In genomic region chr16:81590714-81591537, GRCh38 we compare ENCODE assay signal across 19 cellular contexts.
DNase-seq lines count a peak whose midpoint lies in the region; ATAC-seq, FAIRE-seq and TF ChIP-seq lines count a peak whose summit lies in the region.
"Had no signal": no experiment of that assay in that cellular context is flagged by ENCODE, and none has a peak within 500 bp of the region (broad histone marks: within the 10 kb centered on the region; RNA-seq: fewer than 3 reads in every experiment).

No MANE protein-coding gene starts in this region.

- H3K4me3 ChIP-seq in CD4-positive, CD25-positive, alpha-beta regulatory T cell (ENCODE audit: low read depth, low read length), result no peak overlapping the region
- no peak overlapping the region for H3K4me3 ChIP-seq in H1 (ENCODE audit: extremely low read depth in 1 of 4, insufficient read depth in 2 of 4, low read depth in 3 of 4, low read length in 4 of 4)
- H3K4me3 ChIP-seq: prostate gland, tibial artery had no signal

- H3K79me2 ChIP-seq in H1 (ENCODE audit: control insufficient read depth in 1 of 2, insufficient read depth in 2 of 2, low read length in 2 of 2), result peaks cover 0 to 43% of the 10 kb centered on the region in 2 experiments; a peak in 2 of 4 replicates

- no peak overlapping the region for H3K27ac ChIP-seq in CD4-positive, CD25-positive, alpha-beta regulatory T cell (ENCODE audit: insufficient read depth, low read length, poor library complexity, severe bottlenecking)
- no peak overlapping the region for H3K27ac ChIP-seq in H1 (ENCODE audit: low read depth, low read length)
- H3K27ac ChIP-seq: prostate gland, tibial artery, VCaP had no signal

- TF ChIP-seq RAD21 in H1 (IDR thresholded peaks at IDR 0.05 in 1 of 2, conservative IDR thresholded peaks at IDR 0.05 in 1 of 2; ENCODE audit: low read depth in 2 of 2, low read length in 2 of 2), result no peak

- peaks cover 5 to 26% (median 18%) of the 10 kb centered on the region in 4 donors for H3K4me1 Mint-ChIP-seq in CD4-positive, CD25-positive, alpha-beta regulatory T cell
- peaks cover 11% of the 10 kb centered on the region for H3K4me1 Mint-ChIP-seq in chondrocyte (ENCODE audit: low read depth)

- H3K14ac ChIP-seq in H1 (ENCODE audit: insufficient read length), result no peak overlapping the region

- TF ChIP-seq CTCF in H1 (IDR thresholded peaks at IDR 0.05; ENCODE audit: control extremely low read depth in 1 of 3, insufficient read depth in 1 of 3, low read depth in 1 of 3, low read length in 3 of 3), result no peak
- TF ChIP-seq CTCF in chondrocyte (IDR thresholded peaks at IDR 0.05), result no peak

- CTCF ChIA-PET in H1 (lab: Charles Lee; ENCODE audit: partially characterized antibody), result interaction anchor here (1.0 to 2.1 kb wide), 4 partner anchors 22 to 106 kb away, joined by 3 to 5 read pairs (median 4); no protein-coding TSS in a partner anchor

- no peak overlapping the region for H3K23ac ChIP-seq in H1 (ENCODE audit: insufficient read length)

- no peak overlapping the region for H2AFZ ChIP-seq in H1 (ENCODE audit: low read length)

- H3K9me3 Mint-ChIP-seq in CD4-positive, CD25-positive, alpha-beta regulatory T cell, result no peaks in the 10 kb centered on the region
- no peaks in the 10 kb centered on the region for H3K9me3 Mint-ChIP-seq in chondrocyte (ENCODE audit: low read depth)
- H3K9me3 Mint-ChIP-seq: activated naive CD8-positive, alpha-beta T cell treated with anti-CD3 and anti-CD28 coated beads, Interleukin-2, amount 10 ng/mL, durations not matched to agents 7 days and 5 days; naive thymus-derived CD8-positive, alpha-beta T cell; stimulated activated memory B cell treated with anti-CD40 and anti-IgM and Interleukin-4, amounts not matched to agents 10 μg/mL and 1 μg/mL and 100 μg/mL, for 72 hours had no signal

- no peak overlapping the region for H3K4ac ChIP-seq in H1 (replicated peaks; ENCODE audit: insufficient read length, low read depth, low read length)

- no peak for ATAC-seq in CD4-positive, CD25-positive, alpha-beta regulatory T cell (ENCODE audit: low read depth in 2 of 2)
- ATAC-seq in HG02970 (IDR thresholded peaks at IDR 0.05; ENCODE audit: low FRiP score, unreplicated experiment) (no peak), GM18873 (IDR thresholded peaks at IDR 0.05; ENCODE audit: low FRiP score, unreplicated experiment) (no peak)
- ATAC-seq: naive thymus-derived CD8-positive, alpha-beta T cell; stimulated activated memory B cell treated with anti-CD40 and anti-IgM and Interleukin-4, amounts not matched to agents 10 μg/mL and 1 μg/mL and 100 μg/mL, for 72 hours had no signal

- 71% methylated on average over 5 of the region's 5 CpGs; no CpG with 5 or more reads in 1 of the 2 experiments for WGBS in H1 (ENCODE audit: extremely low coverage in 1 of 2, insufficient coverage in 1 of 2, insufficient read length in 1 of 2, insufficient replicate concordance in 2 of 2, low coverage in 1 of 2, low lambda C conversion rate in 2 of 2, missing lambda C conversion rate in 1 of 2), 2 experiments

- peak overlapping the region in 2 of 3 donors; percentile 6 to 75 for H3K27ac Mint-ChIP-seq in CD4-positive, CD25-positive, alpha-beta regulatory T cell
- no peak overlapping the region for H3K27ac Mint-ChIP-seq in chondrocyte (ENCODE audit: unreplicated experiment)
- H3K27ac Mint-ChIP-seq: activated naive CD8-positive, alpha-beta T cell treated with anti-CD3 and anti-CD28 coated beads, Interleukin-2, amount 10 ng/mL, durations not matched to agents 7 days and 5 days; stimulated activated memory B cell treated with anti-CD40 and anti-IgM and Interleukin-4, amounts not matched to agents 10 μg/mL and 1 μg/mL and 100 μg/mL, for 72 hours had no signal

- H3K4me3 Mint-ChIP-seq in CD4-positive, CD25-positive, alpha-beta regulatory T cell, result no peak overlapping the region
- no peak overlapping the region for H3K4me3 Mint-ChIP-seq in chondrocyte (ENCODE audit: unreplicated experiment)
- H3K4me3 Mint-ChIP-seq: activated naive CD8-positive, alpha-beta T cell treated with anti-CD3 and anti-CD28 coated beads, Interleukin-2, amount 10 ng/mL, durations not matched to agents 7 days and 5 days; stimulated activated memory B cell treated with anti-CD40 and anti-IgM and Interleukin-4, amounts not matched to agents 10 μg/mL and 1 μg/mL and 100 μg/mL, for 72 hours had no signal

- no peak overlapping the region for H2AK5ac ChIP-seq in H1 (ENCODE audit: low read depth, low read length)

- H4K20me1 ChIP-seq in H1 (replicated peaks in 1 of 2; ENCODE audit: control insufficient read depth in 1 of 2, insufficient read depth in 2 of 2, low read length in 2 of 2), result peaks cover 6 to 14% of the 10 kb centered on the region in 2 experiments

- no peak overlapping the region for H4K8ac ChIP-seq in H1 (ENCODE audit: extremely low read depth, insufficient read depth, low read length)

- FAIRE-seq in H1 (lab: Jason Lieb, UNC), result no peak

- no peak overlapping the region for H3K18ac ChIP-seq in H1 (ENCODE audit: extremely low read depth, low read length)

- no peak overlapping the region for H3K4me2 ChIP-seq in H1 (ENCODE audit: insufficient read depth in 1 of 2, low read depth in 2 of 2, low read length in 2 of 2)

- H4K5ac ChIP-seq in H1 (ENCODE audit: insufficient read length, low read depth, low read length), result no peak overlapping the region

- POLR2A ChIA-PET in H1 (lab: Charles Lee; ENCODE audit: partially characterized antibody), result interaction anchor here (1.2 kb wide), 1 partner anchor 26 kb away, joined by 3 read pairs; no protein-coding TSS in a partner anchor

- no peak overlapping the region for H2BK15ac ChIP-seq in H1 (ENCODE audit: low read length)

- no peak overlapping the region for H2BK20ac ChIP-seq in H1 (ENCODE audit: low read length)

- no peak overlapping the region for H3K56ac ChIP-seq in H1 (replicated peaks; ENCODE audit: insufficient read length, low read depth, low read length)

- no peak overlapping the region for H2BK12ac ChIP-seq in H1 (ENCODE audit: low read depth, low read length)

- TF ChIP-seq EP300 in H1 (IDR thresholded peaks at IDR 0.05; ENCODE audit: borderline replicate concordance in 1 of 2, low read depth in 2 of 2, low read length in 2 of 2), result no peak

- no peaks in the 10 kb centered on the region for H3K27me3 Mint-ChIP-seq in CD4-positive, CD25-positive, alpha-beta regulatory T cell
- no peaks in the 10 kb centered on the region for H3K27me3 Mint-ChIP-seq in chondrocyte (ENCODE audit: low read depth)
- H3K27me3 Mint-ChIP-seq: activated naive CD8-positive, alpha-beta T cell treated with anti-CD3 and anti-CD28 coated beads, Interleukin-2, amount 10 ng/mL, durations not matched to agents 7 days and 5 days; naive thymus-derived CD8-positive, alpha-beta T cell; stimulated activated memory B cell treated with anti-CD40 and anti-IgM and Interleukin-4, amounts not matched to agents 10 μg/mL and 1 μg/mL and 100 μg/mL, for 72 hours had no signal

- H2BK5ac ChIP-seq in H1 (ENCODE audit: low read depth, low read length), result no peak overlapping the region

- no peak for TF ChIP-seq POLR2A in H1 (IDR thresholded peaks at IDR 0.05; ENCODE audit: control extremely low read depth in 1 of 2, low read depth in 2 of 2, low read length in 2 of 2)

- peaks cover 16% of the 10 kb centered on the region for H3K79me1 ChIP-seq in H1 (ENCODE audit: low read depth, low read length)

- peaks cover 5% of the 10 kb centered on the region for H3K36me3 Mint-ChIP-seq in CD4-positive, CD25-positive, alpha-beta regulatory T cell
- peaks cover 3% of the 10 kb centered on the region for H3K36me3 Mint-ChIP-seq in chondrocyte (ENCODE audit: low read depth)

- H4K91ac ChIP-seq in H1 (replicated peaks; ENCODE audit: insufficient read length, low read length), result no peak overlapping the region

- no peaks in the 10 kb centered on the region for H3K27me3 ChIP-seq in CD4-positive, CD25-positive, alpha-beta regulatory T cell (ENCODE audit: control insufficient read depth, insufficient read depth, low read length)
- H3K27me3 ChIP-seq in H1 (replicated peaks in 1 of 4; ENCODE audit: control insufficient read depth in 3 of 4, extremely low read depth in 1 of 4, insufficient read depth in 3 of 4, low read length in 3 of 4), result no peaks in the 10 kb centered on the region
- H3K27me3 ChIP-seq: BE2C, tibial artery had no signal

- H3K9ac ChIP-seq in H1 (replicated peaks in 1 of 4; ENCODE audit: extremely low read depth in 1 of 4, low read depth in 3 of 4, low read length in 3 of 4), result no peak overlapping the region

- H3K9me3 ChIP-seq in CD4-positive, CD25-positive, alpha-beta regulatory T cell (ENCODE audit: control insufficient read depth in 2 of 2, low read length in 2 of 2), result no peaks in the 10 kb centered on the region
- no peaks in the 10 kb centered on the region for H3K9me3 ChIP-seq in H1 (ENCODE audit: insufficient read depth in 2 of 2, low read depth in 1 of 2, low read length in 1 of 2)
- H3K9me3 ChIP-seq: BE2C, prostate gland, tibial artery had no signal

- no peaks in the 10 kb centered on the region for H3K23me2 ChIP-seq in H1 (ENCODE audit: low read depth, low read length)

- no peaks in the 10 kb centered on the region for H3K4me1 ChIP-seq in CD4-positive, CD25-positive, alpha-beta regulatory T cell (ENCODE audit: control insufficient read depth, insufficient read depth, low read length, poor library complexity, severe bottlenecking)
- no peaks in the 10 kb centered on the region; a peak in 3 of 7 replicates for H3K4me1 ChIP-seq in H1 (replicated peaks in 1 of 4; ENCODE audit: control insufficient read depth in 3 of 4, insufficient read depth in 4 of 4, low read length in 3 of 4)
- H3K4me1 ChIP-seq: BE2C, prostate gland, tibial artery had no signal

- no peak overlapping the region for H2BK120ac ChIP-seq in H1 (replicated peaks; ENCODE audit: low read depth, low read length)

- no peak for DNase-seq in CD4-positive, CD25-positive, alpha-beta regulatory T cell
- DNase-seq in COLO668 (lab: John Stamatoyannopoulos, UW; ENCODE audit: unreplicated experiment) (peak; percentile 46), NCI-H510A (lab: John Stamatoyannopoulos, UW) (peak; percentile 13), H1 (ENCODE audit: low read depth in 1 of 2, low spot score in 2 of 2) (no peak), chondrocyte (ENCODE audit: low spot score) (no peak)
- no peak for DNase-seq in stimulated activated CD4-positive, alpha-beta T cell treated with anti-CD3 and anti-CD28 coated beads, Interleukin-12 subunit alpha, Interleukin-12 subunit beta, amount 100 ng/mL, for 4 hours
- DNase-seq: activated CD4-positive, alpha-beta T cell treated with anti-CD3 and anti-CD28 coated beads, Interleukin-2, amount 50 U/mL, for 48 hours; activated naive CD8-positive, alpha-beta T cell treated with anti-CD3 and anti-CD28 coated beads, Interleukin-2, amount 10 ng/mL, durations not matched to agents 7 days and 5 days; activated T-cell treated with anti-CD3 and anti-CD28 coated beads, Interleukin-2, amount 50 U/mL, for 48 hours; BE2C; DND-41; KG1; tibial artery had no signal

- H3K36me3 ChIP-seq in CD4-positive, CD25-positive, alpha-beta regulatory T cell (ENCODE audit: control insufficient read depth, insufficient read depth, low read length), result no peaks in the 10 kb centered on the region
- H3K36me3 ChIP-seq in H1 (ENCODE audit: control insufficient read depth in 2 of 4, insufficient read depth in 4 of 4, low read length in 3 of 4), result no peaks in the 10 kb centered on the region
- H3K36me3 ChIP-seq: BE2C, prostate gland, tibial artery had no signal

Comparison
In these comparisons a context has a peak if more than half of its experiments do, and no peak if none do; other contexts are left out.
1. DNase-seq: peak in COLO668 (single experiment) and NCI-H510A (single experiment); none in CD4-positive, CD25-positive, alpha-beta regulatory T cell (0 of 3), H1 (0 of 2), stimulated activated CD4-positive, alpha-beta T cell treated with anti-CD3 and anti-CD28 coated beads, Interleukin-12 subunit alpha, Interleukin-12 subunit beta, amount 100 ng/mL, for 4 hours (single experiment) and chondrocyte (single experiment).